9 cellular contexts compared by ENCODE assay signal in the genomic region with DNA sequence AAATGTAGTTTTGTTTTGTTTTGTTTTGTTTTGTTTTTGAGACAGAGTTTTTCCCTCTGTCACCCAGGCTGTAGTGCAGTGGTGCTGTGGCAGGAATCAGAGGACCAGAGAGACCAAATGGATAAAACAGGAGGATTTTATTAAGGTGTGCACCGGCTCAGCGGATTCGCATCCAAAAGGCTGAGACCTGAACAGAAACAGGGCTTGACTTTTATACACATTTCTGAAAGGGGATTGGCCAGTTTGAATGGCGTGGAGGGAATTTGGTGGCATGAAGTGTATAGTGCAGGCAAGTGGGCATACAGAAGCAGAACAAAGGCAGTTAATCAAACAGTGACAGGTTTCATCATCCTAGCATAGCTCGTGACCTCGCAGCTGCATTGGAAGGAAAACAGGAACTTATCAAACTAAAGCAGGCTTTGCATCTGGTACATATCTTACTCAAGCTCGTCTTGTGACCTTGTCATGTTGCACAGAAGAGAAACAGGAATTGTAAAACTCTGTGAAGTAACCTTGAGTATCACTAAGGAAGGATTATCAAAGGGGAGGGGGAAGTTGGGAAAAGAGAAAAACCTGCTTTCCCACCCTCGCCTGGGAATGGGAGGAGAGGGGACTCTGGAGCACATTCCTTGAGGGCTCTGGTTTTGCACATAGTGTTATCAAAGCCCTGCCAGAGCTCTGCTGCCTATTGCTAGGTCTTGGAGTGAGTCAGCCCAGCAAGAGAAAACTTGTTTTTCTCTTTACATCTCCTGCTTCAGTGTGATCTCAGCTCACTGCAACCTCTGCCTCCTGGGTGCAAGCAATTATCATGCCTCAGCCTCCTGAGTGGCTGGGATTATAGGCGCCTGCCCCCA. TPM values are rescaled to one million over a fixed set of nuclear protein-coding genes. Genes with fewer than 3 reads are reported as not detected.
DNase-seq lines count a peak whose midpoint lies in the region; ATAC-seq and TF ChIP-seq lines count a peak whose summit lies in the region.
"Had no signal": no experiment of that assay in that cellular context is flagged by ENCODE, and none has a peak within 500 bp of the region (broad histone marks: within the 10 kb centered on the region; RNA-seq: fewer than 3 reads in every experiment).

No MANE protein-coding gene starts in this region.

- no peak overlapping the region for H3K4me2 ChIP-seq in DND-41 (ENCODE audit: insufficient read depth, low read length)

- peaks cover 9% of the 10 kb centered on the region for H3K27me3 Mint-ChIP-seq in activated CD8-positive, alpha-beta T cell treated with anti-CD3 and anti-CD28 coated beads, Interleukin-2, amount 10 ng/mL, durations not matched to agents 7 days and 5 days (ENCODE audit: low read depth)

- no peaks in the 10 kb centered on the region for H3K36me3 Mint-ChIP-seq in activated CD8-positive, alpha-beta T cell treated with anti-CD3 and anti-CD28 coated beads, Interleukin-2, amount 10 ng/mL, durations not matched to agents 7 days and 5 days (ENCODE audit: low read depth)

- TF ChIP-seq POLR2A in Peyer's patch (IDR thresholded peaks at IDR 0.05), result no peak

- ATAC-seq in DND-41 (ENCODE audit: insufficient read depth, low read depth), result no peak
- ATAC-seq in omental fat pad (ENCODE audit: low FRiP score), result peak; percentile 37
- ATAC-seq in GM21723 (IDR thresholded peaks at IDR 0.05; ENCODE audit: unreplicated experiment), result no peak
- no peak for ATAC-seq in activated CD8-positive, alpha-beta T cell treated with anti-CD3 and anti-CD28 coated beads, Interleukin-2, amount 10 ng/mL, durations not matched to agents 7 days and 5 days
- ATAC-seq in GM21447 (IDR thresholded peaks at IDR 0.05; ENCODE audit: unreplicated experiment), result no peak

- no peaks in the 10 kb centered on the region for H3K4me1 Mint-ChIP-seq in activated CD8-positive, alpha-beta T cell treated with anti-CD3 and anti-CD28 coated beads, Interleukin-2, amount 10 ng/mL, durations not matched to agents 7 days and 5 days (ENCODE audit: low read depth)

- H3K9me3 Mint-ChIP-seq in activated CD8-positive, alpha-beta T cell treated with anti-CD3 and anti-CD28 coated beads, Interleukin-2, amount 10 ng/mL, durations not matched to agents 7 days and 5 days (ENCODE audit: insufficient read depth), result peaks cover 3% of the 10 kb centered on the region

- no peaks in the 10 kb centered on the region for H3K27me3 ChIP-seq in DND-41 (ENCODE audit: insufficient read depth, low read length, poor library complexity)
- H3K27me3 ChIP-seq in Peyer's patch, result no peaks in the 10 kb centered on the region

- H3K27ac ChIP-seq in DND-41 (ENCODE audit: low read length) (no peak overlapping the region), Peyer's patch (peak overlapping the region; percentile 11 to 53 (median 47))

- no peaks in the 10 kb centered on the region for H3K36me3 ChIP-seq in DND-41 (ENCODE audit: insufficient read depth, low read length)
- no peaks in the 10 kb centered on the region for H3K36me3 ChIP-seq in Peyer's patch

- TF ChIP-seq CTCF in DND-41 (IDR thresholded peaks at IDR 0.05; ENCODE audit: borderline replicate concordance, extremely low read depth, low read length, poor library complexity, severe bottlenecking), result no peak
- TF ChIP-seq CTCF in Peyer's patch (IDR thresholded peaks at IDR 0.05), result no peak
- no peak for TF ChIP-seq CTCF in omental fat pad (IDR thresholded peaks at IDR 0.05)

- H4K20me1 ChIP-seq in DND-41 (ENCODE audit: insufficient read depth, low read length), result no peaks in the 10 kb centered on the region

- H2AFZ ChIP-seq in DND-41 (ENCODE audit: low read depth, low read length), result 0 out of 2 replicates have a peak overlapping the region, but pooled peaks have one; percentile 42

- DNase-seq in DND-41, result no peak
- peak in 2 of 3 donors; percentile 22 to 69 for DNase-seq in Peyer's patch
- DNase-seq in fibroblast of gingiva (ENCODE audit: low read depth), result peak; percentile 29
- no peak for DNase-seq in omental fat pad (ENCODE audit: low spot score)
- DNase-seq in activated CD8-positive, alpha-beta T cell treated with anti-CD3 and anti-CD28 coated beads, Interleukin-2, amount 10 ng/mL, durations not matched to agents 7 days and 5 days, result no peak
- no peak for DNase-seq in NCI-H226
- DNase-seq: NCI-H2029 treated with DMSO at 0.1 percent for 48 hours had no signal

- H3K4me3 ChIP-seq in DND-41 (ENCODE audit: low read depth in 1 of 2, low read length in 2 of 2) (no peak overlapping the region), Peyer's patch (no peak overlapping the region)

- H3K4me1 ChIP-seq in DND-41 (ENCODE audit: insufficient read depth, low read length), result no peaks in the 10 kb centered on the region
- H3K4me1 ChIP-seq in Peyer's patch, result no peaks in the 10 kb centered on the region

- H3K9ac ChIP-seq in DND-41 (ENCODE audit: low read depth, low read length), result no peak overlapping the region

- CTCF ChIA-PET in activated CD8-positive, alpha-beta T cell treated with anti-CD3 and anti-CD28 coated beads, Interleukin-2, amount 10 ng/mL, durations not matched to agents 7 days and 5 days (lab: Charles Lee), result no interaction called here

- H3K4me3 Mint-ChIP-seq in activated CD8-positive, alpha-beta T cell treated with anti-CD3 and anti-CD28 coated beads, Interleukin-2, amount 10 ng/mL, durations not matched to agents 7 days and 5 days, result no peak overlapping the region

- no peaks in the 10 kb centered on the region for H3K79me2 ChIP-seq in DND-41 (ENCODE audit: insufficient read depth, low read length)

- peaks cover 17% of the 10 kb centered on the region for H3K9me3 ChIP-seq in DND-41 (ENCODE audit: insufficient read depth, low read length, severe bottlenecking)
- H3K9me3 ChIP-seq in Peyer's patch, result peaks cover 0 to 8% (median 3%) of the 10 kb centered on the region in 4 donors

- POLR2A ChIA-PET in activated CD8-positive, alpha-beta T cell treated with anti-CD3 and anti-CD28 coated beads, Interleukin-2, amount 10 ng/mL, durations not matched to agents 7 days and 5 days (lab: Charles Lee), result no interaction called here

- H3K27ac Mint-ChIP-seq in activated CD8-positive, alpha-beta T cell treated with anti-CD3 and anti-CD28 coated beads, Interleukin-2, amount 10 ng/mL, durations not matched to agents 7 days and 5 days, result no peak overlapping the region

RNA-seq across cellular contexts. Expression of a gene that starts 38.5 kb away (rescaled TPM):
- 10 to 100 TPM in 1 of 4 donors, 1 to 10 TPM in 3; 4.4 to 24.8 (median 5.3) TPM for total RNA-seq in Peyer's patch
- 10 to 100 TPM in 1 of 4 donors, 1 to 10 TPM in 3; 3.5 to 13.7 (median 5.6) TPM for total RNA-seq in omental fat pad
- total RNA-seq in activated CD8-positive, alpha-beta T cell treated with anti-CD3 and anti-CD28 coated beads, Interleukin-2, amount 10 ng/mL, durations not matched to agents 7 days and 5 days, result 10 to 100 TPM; 10.4 to 11.1 TPM

Comparison
In these comparisons a context has a peak if more than half of its experiments do, and no peak if none do; other contexts are left out.
1. DNase-seq: peak in Peyer's patch (2 of 3) and fibroblast of gingiva (single experiment); none in DND-41 (single experiment), omental fat pad (single experiment), activated CD8-positive, alpha-beta T cell treated with anti-CD3 and anti-CD28 coated beads, Interleukin-2, amount 10 ng/mL, durations not matched to agents 7 days and 5 days (single experiment) and NCI-H226 (single experiment).